In genomic region chr3:53969086-53969485, GRCh38 we compare ENCODE assay signal across 16 cellular contexts.
DNase-seq lines count a peak whose midpoint lies in the region.
"Had no signal": no experiment of that assay in that cellular context is flagged by ENCODE, and none has a peak within 500 bp of the region (broad histone marks: within the 10 kb centered on the region; RNA-seq: fewer than 3 reads in every experiment).

No MANE protein-coding gene starts in this region.

- DNase-seq in NCI-H82 (lab: John Stamatoyannopoulos, UW), result peak; percentile 8
- no peak for DNase-seq in NCI-H82 treated with DMSO at 0.1 percent for 48 hours (lab: John Stamatoyannopoulos, UW; ENCODE audit: unreplicated experiment)
- DNase-seq in NAMALWA (ENCODE audit: low spot score), result peak; percentile 2
- DNase-seq in trophoblast cell, result peak; percentile 67 to 70
- no peak for DNase-seq in NCI-H1092 (lab: John Stamatoyannopoulos, UW)
- DNase-seq: AML-193; Caco-2; Calu3; CD4-positive, alpha-beta T cell; CD8-positive, alpha-beta T cell; DMS79 treated with DMSO at 0.1 percent for 48 hours; GF-D8 had no signal

- H3K79me1 ChIP-seq in trophoblast cell (ENCODE audit: low read length), result no peaks in the 10 kb centered on the region

- H2BK120ac ChIP-seq in trophoblast cell (ENCODE audit: insufficient read depth, low read length, poor library complexity), result no peak overlapping the region

- H3K27ac ChIP-seq in trophoblast cell (ENCODE audit: low read depth, low read length), result no peak overlapping the region
- H3K27ac ChIP-seq: 22Rv1; A549; BLaER1 treated with 17β-estradiol and CSF1 and Interleukin-3, amounts not matched to agents 10 nM and 100 nM; C4-2B had no signal

- no peak overlapping the region for H2BK12ac ChIP-seq in trophoblast cell (ENCODE audit: low read length)

- no peak overlapping the region for H2AFZ ChIP-seq in trophoblast cell (ENCODE audit: insufficient read depth, low read length, poor library complexity)

- H3K9ac ChIP-seq in trophoblast cell (ENCODE audit: low read length), result no peak overlapping the region
- H3K9ac ChIP-seq: BLaER1 treated with 17β-estradiol and CSF1 and Interleukin-3, amounts not matched to agents 10 nM and 100 nM had no signal

- no peaks in the 10 kb centered on the region for H3K79me2 ChIP-seq in trophoblast cell (ENCODE audit: control insufficient read depth, insufficient read depth, low read length, poor library complexity)

- H3K9me3 ChIP-seq in trophoblast cell (ENCODE audit: insufficient read depth, low read depth, low read length), result peaks cover 16% of the 10 kb centered on the region
- H3K9me3 ChIP-seq: A549, Caco-2 had no signal

- H4K8ac ChIP-seq in trophoblast cell (ENCODE audit: low read depth, low read length), result no peak overlapping the region

- no peak overlapping the region for H3K18ac ChIP-seq in trophoblast cell (ENCODE audit: low read length)

- no peak overlapping the region for H3K14ac ChIP-seq in trophoblast cell (ENCODE audit: low read length)

- H2BK5ac ChIP-seq in trophoblast cell (ENCODE audit: low read depth, low read length, poor library complexity), result no peak overlapping the region

- no peaks in the 10 kb centered on the region for H3K36me3 ChIP-seq in trophoblast cell (ENCODE audit: control insufficient read depth in 1 of 2, insufficient read depth in 2 of 2, low read length in 2 of 2)
- H3K36me3 ChIP-seq: BLaER1 treated with 17β-estradiol and CSF1 and Interleukin-3, amounts not matched to agents 10 nM and 100 nM had no signal

- no peak overlapping the region for H4K91ac ChIP-seq in trophoblast cell (ENCODE audit: low read depth, low read length)

- H3K27me3 ChIP-seq in trophoblast cell (ENCODE audit: insufficient read depth, low read length), result no peaks in the 10 kb centered on the region
- H3K27me3 ChIP-seq: BLaER1 treated with 17β-estradiol and CSF1 and Interleukin-3, amounts not matched to agents 10 nM and 100 nM had no signal

- H3K4me2 ChIP-seq in trophoblast cell (ENCODE audit: low read length), result no peak overlapping the region
- H3K4me2 ChIP-seq: A549; BLaER1 treated with 17β-estradiol and CSF1 and Interleukin-3, amounts not matched to agents 10 nM and 100 nM had no signal

- WGBS in trophoblast cell (ENCODE audit: extremely low coverage, insufficient coverage, insufficient read length), result no CpG with 5 or more reads among the region's 7 CpGs

- no peak overlapping the region for H2AK5ac ChIP-seq in trophoblast cell (ENCODE audit: low read length)

- H3K4me3 ChIP-seq in trophoblast cell (ENCODE audit: low read depth, low read length), result no peak overlapping the region
- H3K4me3 ChIP-seq: A549; BLaER1 treated with 17β-estradiol and CSF1 and Interleukin-3, amounts not matched to agents 10 nM and 100 nM had no signal

- H3K23ac ChIP-seq in trophoblast cell (ENCODE audit: low read length), result no peak overlapping the region

- no peaks in the 10 kb centered on the region for H3K4me1 ChIP-seq in trophoblast cell (ENCODE audit: control insufficient read depth in 1 of 2, insufficient read depth in 2 of 2, low read length in 2 of 2)
- H3K4me1 ChIP-seq: A549; BLaER1 treated with 17β-estradiol and CSF1 and Interleukin-3, amounts not matched to agents 10 nM and 100 nM; Caco-2 had no signal

- no peak overlapping the region for H4K12ac ChIP-seq in trophoblast cell (ENCODE audit: low read depth, low read length)

- no peak overlapping the region for H3K4ac ChIP-seq in trophoblast cell (ENCODE audit: low read depth, low read length)

Comparison
In these comparisons a context has a peak if more than half of its experiments do, and no peak if none do; other contexts are left out.
1. DNase-seq: peak in NCI-H82 (single experiment), NAMALWA (single experiment) and trophoblast cell (2 of 2); none in NCI-H82 treated with DMSO at 0.1 percent for 48 hours (single experiment) and NCI-H1092 (single experiment).